29 cellular contexts compared by ENCODE assay signal in genomic region chr19:30155529-30156200, GRCh38.
"Had no signal": no experiment of that assay in that cellular context is flagged by ENCODE, and none has a peak within 500 bp of the region (broad histone marks: within the 10 kb centered on the region; RNA-seq: fewer than 3 reads in every experiment).

No MANE protein-coding gene starts in this region.

- H3K27me3 ChIP-seq: adrenal gland, body of pancreas, transverse colon, uterus had no signal

- H3K36me3 ChIP-seq: adrenal gland, gastroesophageal sphincter, pancreas, prostate gland, transverse colon, uterus had no signal

- H3K4me2 ChIP-seq: smooth muscle cell had no signal

- H3K9me3 ChIP-seq: adrenal gland, body of pancreas, gastroesophageal sphincter, pancreas, prostate gland, transverse colon, uterus had no signal

- DNase-seq: activated CD4-positive, alpha-beta T cell treated with anti-CD3 and anti-CD28 coated beads for 48 hours; activated CD4-positive, alpha-beta T cell treated with anti-CD3 and anti-CD28 coated beads, Interleukin-2, amount 50 U/mL, for 48 hours; activated CD8-positive, alpha-beta memory T cell treated with anti-CD3 and anti-CD28 coated beads for 24 hours; activated effector memory CD4-positive, alpha-beta T cell treated with Interleukin-2 at 50 U/mL for 16 hours; activated naive CD4-positive, alpha-beta T cell treated with anti-CD3 and anti-CD28 coated beads for 36 hours; activated naive CD8-positive, alpha-beta T cell treated with anti-CD3 and anti-CD28 coated beads for 36 hours; body of pancreas; cerebellar nuclear complex; hippocampal formation; left cardiac atrium; left ventricle myocardium superior; mammary epithelial cell; naive B cell; nucleus accumbens; pancreas; stimulated activated CD4-positive, alpha-beta T cell treated with anti-CD3 and anti-CD28 coated beads, Interleukin-1b, Interleukin-23, amount 100 ng/mL, for 48 hours; stimulated activated CD4-positive, alpha-beta T cell treated with anti-CD3 and anti-CD28 coated beads, Interleukin-4, amount 100 ng/mL, for 4 hours; stimulated activated CD8-positive, alpha-beta memory T cell treated with anti-CD3 and anti-CD28 coated beads, Interleukin-4, amount 100 ng/mL, for 48 hours; transverse colon; uterus had no signal

- H3K4me3 ChIP-seq: adrenal gland, body of pancreas, coronary artery, gastroesophageal sphincter, pancreas, prostate gland, smooth muscle cell, transverse colon, uterus had no signal

- H3K27ac ChIP-seq: adrenal gland, body of pancreas, coronary artery, gastroesophageal sphincter, pancreas, prostate gland, transverse colon, uterus, VCaP had no signal

- FAIRE-seq: endothelial cell of umbilical vein, keratinocyte, pancreas had no signal

- H3K4me1 ChIP-seq: adrenal gland, body of pancreas, gastroesophageal sphincter, pancreas, prostate gland, transverse colon, uterus had no signal

- ATAC-seq: body of pancreas; gastroesophageal sphincter; left cardiac atrium; left ventricle myocardium superior; pancreas; stimulated activated memory B cell treated with anti-CD40 and anti-IgM and Interleukin-4, amounts not matched to agents 10 μg/mL and 1 μg/mL and 100 μg/mL, for 72 hours had no signal
